In genomic region chr16:81513204-81514040, GRCh38 we compare ENCODE assay signal across 1 cellular context.
TF ChIP-seq lines count a peak whose summit lies in the region.

No MANE protein-coding gene starts in this region.

TF ChIP-seq in SK-N-SH treated with all-trans-retinoic acid at 6 μM for 48 hours, 23 proteins besides CTCF, POLR2A, EP300 and RAD21 (continued from another document):
- TF ChIP-seq ZFP30 (CRISPR knock-in tag; IDR thresholded peaks at IDR 0.05) (no peak), ISL1 (CRISPR knock-in tag; IDR thresholded peaks at IDR 0.05) (no peak), TOX (CRISPR knock-in tag; IDR thresholded peaks at IDR 0.05; ENCODE audit: borderline replicate concordance) (no peak), ZNF8 (CRISPR knock-in tag; IDR thresholded peaks at IDR 0.05) (no peak), TCF4 (CRISPR knock-in tag; IDR thresholded peaks at IDR 0.05; ENCODE audit: borderline replicate concordance) (no peak), OSR1 (CRISPR knock-in tag; IDR thresholded peaks at IDR 0.05) (no peak)
